Comparison of ENCODE assay signal across 1 cellular context in the genomic region with DNA sequence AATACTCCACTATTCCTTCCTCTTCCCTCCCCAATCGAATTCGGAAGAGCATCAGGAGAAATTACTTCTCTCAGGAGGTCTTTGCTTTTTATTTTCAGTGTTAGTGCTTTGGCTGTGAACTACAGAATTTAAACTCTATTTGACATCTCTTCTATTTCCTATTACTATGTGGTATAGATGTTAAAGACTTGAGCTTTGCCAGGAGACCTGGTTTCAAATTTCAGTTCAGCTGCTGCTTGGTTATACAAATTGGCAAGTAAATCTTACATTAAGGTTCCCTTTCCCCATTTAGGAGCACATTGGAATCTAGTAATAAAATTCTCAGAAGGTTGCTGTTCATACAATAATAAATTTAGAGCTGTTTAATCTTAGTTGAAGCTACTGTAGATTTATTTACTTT.
TF ChIP-seq lines count a peak whose summit lies in the region.

No MANE protein-coding gene starts in this region.

TF ChIP-seq in IMR-90, 13 proteins besides CTCF, POLR2A, EP300 and RAD21:
- TF ChIP-seq SMC3 (IDR thresholded peaks at IDR 0.05; ENCODE audit: low read depth, low read length) = no peak
- TF ChIP-seq NFE2L2 (IDR thresholded peaks at IDR 0.05; ENCODE audit: low read depth, low read length) = no peak
- TF ChIP-seq RCOR1 (IDR thresholded peaks at IDR 0.05; ENCODE audit: insufficient replicate concordance, low read length) = no peak
- TF ChIP-seq USF2 (IDR thresholded peaks at IDR 0.05; ENCODE audit: low read depth, low read length) = no peak
- TF ChIP-seq RFX5 (IDR thresholded peaks at IDR 0.05; ENCODE audit: low read depth, low read length) = no peak
- TF ChIP-seq BHLHE40 (IDR thresholded peaks at IDR 0.05; ENCODE audit: low read depth, low read length) = no peak
- TF ChIP-seq CHD1 (IDR thresholded peaks at IDR 0.05; ENCODE audit: low read depth, low read length) = no peak
- TF ChIP-seq MXI1 (IDR thresholded peaks at IDR 0.05; ENCODE audit: borderline replicate concordance, low read depth, low read length) = no peak
- TF ChIP-seq FOS (IDR thresholded peaks at IDR 0.05; ENCODE audit: low read depth, low read length) = no peak
- no peak for TF ChIP-seq CEBPB (IDR thresholded peaks at IDR 0.05; ENCODE audit: low read depth, low read length)
- no peak for TF ChIP-seq MAZ (IDR thresholded peaks at IDR 0.05; ENCODE audit: borderline replicate concordance, low read depth, low read length)
- no peak for TF ChIP-seq MAFK (IDR thresholded peaks at IDR 0.05; ENCODE audit: low read depth, low read length)
